9 cellular contexts compared by ENCODE assay signal in genomic region chr16:19389246-19389645, GRCh38. TPM values are rescaled to one million over a fixed set of nuclear protein-coding genes. Genes with fewer than 3 reads are reported as not detected.
DNase-seq lines count a peak whose midpoint lies in the region; ATAC-seq and TF ChIP-seq lines count a peak whose summit lies in the region.
"Had no signal": no experiment of that assay in that cellular context is flagged by ENCODE, and none has a peak within 500 bp of the region (broad histone marks: within the 10 kb centered on the region; RNA-seq: fewer than 3 reads in every experiment).

No MANE protein-coding gene starts in this region.

- H2AFZ ChIP-seq in neuronal stem cell (ENCODE audit: low read length) = no peak overlapping the region

- H3K36me3 ChIP-seq in neuronal stem cell (replicated peaks in 1 of 2; ENCODE audit: control insufficient read depth in 2 of 2, insufficient read depth in 2 of 2, low read length in 2 of 2) (no peaks in the 10 kb centered on the region), esophagus muscularis mucosa (no peaks in the 10 kb centered on the region)

- no peak overlapping the region for H2BK120ac ChIP-seq in neuronal stem cell (ENCODE audit: low read depth, low read length)

- H3K9ac ChIP-seq in neuronal stem cell (ENCODE audit: low read depth, low read length, poor library complexity) = no peak overlapping the region

- no peak overlapping the region for H3K4me2 ChIP-seq in neuronal stem cell (ENCODE audit: insufficient read depth, low read length, poor library complexity, severe bottlenecking)

- no CpG with 5 or more reads among the region's 5 CpGs for WGBS in neuronal stem cell (ENCODE audit: extremely low coverage in 2 of 2, insufficient read length in 2 of 2, insufficient replicate concordance in 1 of 2), 2 donors
- 19% methylated on average over 5 of the region's 5 CpGs for WGBS in esophagus muscularis mucosa

- in situ Hi-C loops in G401 (cut with HindIII; ENCODE audit: low sequenced_read_pairs) = no loop called here

- H2BK12ac ChIP-seq in neuronal stem cell (ENCODE audit: low read length) = no peak overlapping the region

- no peak overlapping the region for H4K8ac ChIP-seq in neuronal stem cell (ENCODE audit: low read depth, low read length)

- intact Hi-C loops in esophagus muscularis mucosa (cut with DNase I) = no loop called here

- H3K4me1 ChIP-seq in neuronal stem cell (ENCODE audit: control insufficient read depth in 2 of 2, insufficient read depth in 1 of 2, low read depth in 1 of 2, low read length in 2 of 2) (peaks cover 3 to 5% of the 10 kb centered on the region in 2 donors), esophagus muscularis mucosa (no peaks in the 10 kb centered on the region)

- no peak for TF ChIP-seq POLR2A in esophagus muscularis mucosa (IDR thresholded peaks at IDR 0.05; ENCODE audit: low read depth)

- H2AK5ac ChIP-seq in neuronal stem cell (ENCODE audit: low read depth, low read length) = no peak overlapping the region

- H2BK5ac ChIP-seq in neuronal stem cell (ENCODE audit: low read length) = no peak overlapping the region

- ATAC-seq in GM18511 (IDR thresholded peaks at IDR 0.05; ENCODE audit: unreplicated experiment) (no peak), GM18870 (IDR thresholded peaks at IDR 0.05; ENCODE audit: unreplicated experiment) (no peak)

- no peak overlapping the region for H3K18ac ChIP-seq in neuronal stem cell (ENCODE audit: low read length)

- H3K79me1 ChIP-seq in neuronal stem cell (ENCODE audit: low read depth, low read length) = no peaks in the 10 kb centered on the region

- H4K91ac ChIP-seq in neuronal stem cell (ENCODE audit: low read depth, low read length, poor library complexity) = no peak overlapping the region

- no peak overlapping the region for H3K23ac ChIP-seq in neuronal stem cell (ENCODE audit: low read depth, low read length, poor library complexity)

- H3K14ac ChIP-seq in neuronal stem cell (ENCODE audit: low read length) = no peak overlapping the region

- peaks cover 0 to 2% of the 10 kb centered on the region in 2 donors for H3K9me3 ChIP-seq in neuronal stem cell (replicated peaks in 1 of 2; ENCODE audit: control insufficient read depth in 2 of 2, insufficient read depth in 1 of 2, low read depth in 1 of 2, low read length in 2 of 2)
- H3K9me3 ChIP-seq in esophagus muscularis mucosa = peaks cover 0 to 8% (median 1%) of the 10 kb centered on the region in 4 donors

- no peak overlapping the region for H3K4ac ChIP-seq in neuronal stem cell (ENCODE audit: low read length)

- TF ChIP-seq CTCF in VCaP (conservative IDR thresholded peaks at IDR 0.05) = peak; percentile 66
- TF ChIP-seq CTCF in esophagus muscularis mucosa (IDR thresholded peaks at IDR 0.05) = peak in 1 of 3 experiments; percentile 29

- TF ChIP-seq EP300 in esophagus muscularis mucosa (IDR thresholded peaks at IDR 0.05) = no peak

- H3K27ac ChIP-seq in VCaP (peak overlapping the region; percentile 42), neuronal stem cell (replicated peaks; ENCODE audit: low read length) (no peak overlapping the region), esophagus muscularis mucosa (replicated peaks in 1 of 4) (no peak overlapping the region)

- peak; percentile 5 for DNase-seq in G401 (ENCODE audit: low spot score)
- peak; percentile 86 for DNase-seq in NCI-H1092 treated with DMSO at 0.1 percent for 48 hours (lab: John Stamatoyannopoulos, UW)
- peak; percentile 47 for DNase-seq in dermis blood vessel endothelial cell
- peak; percentile 14 for DNase-seq in neuronal stem cell (ENCODE audit: low spot score)
- DNase-seq in esophagus muscularis mucosa (ENCODE audit: extremely low spot score) = no peak

- H3K4me3 ChIP-seq in neuronal stem cell (ENCODE audit: low read length in 2 of 2) (no peak overlapping the region), esophagus muscularis mucosa (no peak overlapping the region)

- H3K27me3 ChIP-seq in neuronal stem cell (ENCODE audit: control insufficient read depth in 3 of 3, insufficient read depth in 3 of 3, low read depth in 1 of 3, low read length in 3 of 3) = no peaks in the 10 kb centered on the region
- H3K27me3 ChIP-seq in esophagus muscularis mucosa = peaks cover 0 to 52% (median 3%) of the 10 kb centered on the region in 4 donors

- H2BK15ac ChIP-seq in neuronal stem cell (ENCODE audit: low read length) = no peak overlapping the region

RNA-seq across cellular contexts. Expression of gene TMC5, which starts 28.4 kb away (rescaled TPM):
- total RNA-seq in G401 (2014; rRNA removed; shearing (Covaris generic)) = not detected in 2 replicates
- total RNA-seq in dermis blood vessel endothelial cell (0.05 TPM in 1 of 2 replicates, not detected in the other), esophagus muscularis mucosa (under 1 TPM; under 0.01 to 0.42 (median 0.12) TPM)
- polyA plus RNA-seq in neuronal stem cell (2013, experiment 1 of 2) = 0.11 TPM
- 0.94 TPM for polyA plus RNA-seq in neuronal stem cell (2013, experiment 2 of 2)
- total RNA-seq: T-helper 1 cell treated with Interleukin-12 subunit alpha and Interleukin-12 subunit beta and Interleukin-4 antibody, amounts not matched to agents 30 ng/mL and 1 ng/mL, for 36 hours had no signal
